In genomic region chr13:38979891-38980627, GRCh38 we compare ENCODE assay signal across 14 cellular contexts. TPM values are rescaled to one million over a fixed set of nuclear protein-coding genes. Genes with fewer than 3 reads are reported as not detected.
DNase-seq lines count a peak whose midpoint lies in the region; ATAC-seq and TF ChIP-seq lines count a peak whose summit lies in the region.
"Had no signal": no experiment of that assay in that cellular context is flagged by ENCODE, and none has a peak within 500 bp of the region (broad histone marks: within the 10 kb centered on the region; RNA-seq: fewer than 3 reads in every experiment).

No MANE protein-coding gene starts in this region.

- ATAC-seq in body of pancreas: peak; percentile 84

- H3K27ac Mint-ChIP-seq in CD14-positive monocyte: no peak overlapping the region
- H3K27ac Mint-ChIP-seq: nephron progenitor cell had no signal

- no peak overlapping the region for H3K27ac ChIP-seq in body of pancreas

- 36 to 60% methylated on average over 8 of the region's 8 CpGs for WGBS in body of pancreas, 2 donors

- H3K4me3 Mint-ChIP-seq in CD14-positive monocyte: no peak overlapping the region
- H3K4me3 Mint-ChIP-seq: nephron progenitor cell had no signal

- peaks cover 0 to 8% (median under 1%) of the 10 kb centered on the region in 3 donors for H3K27me3 Mint-ChIP-seq in CD14-positive monocyte (ENCODE audit: low read depth in 3 of 3)

- peaks cover 8% of the 10 kb centered on the region for H3K4me1 ChIP-seq in body of pancreas

- H3K4me1 Mint-ChIP-seq in CD14-positive monocyte: no peaks in the 10 kb centered on the region

- DNase-seq in NCI-H82 (lab: John Stamatoyannopoulos, UW) (peak; percentile 20), NCI-H82 treated with DMSO at 0.1 percent for 48 hours (lab: John Stamatoyannopoulos, UW; ENCODE audit: unreplicated experiment) (no peak), body of pancreas (peak; percentile 51 to 80 (median 76)), inferior parietal cortex (ENCODE audit: extremely low spot score) (peak; percentile 34), superior temporal gyrus (ENCODE audit: extremely low spot score) (peak; percentile 51), OCI-M2 (lab: John Stamatoyannopoulos, UW; ENCODE audit: unreplicated experiment) (no peak), CD14-positive monocyte (ENCODE audit: low spot score) (no peak), RKO (ENCODE audit: low spot score) (no peak)
- DNase-seq: nephron progenitor cell; stimulated activated CD4-positive, alpha-beta T cell treated with anti-CD3 and anti-CD28 coated beads, Interleukin-4, amount 100 ng/mL, for 4 hours had no signal

- no peaks in the 10 kb centered on the region for H3K9me3 ChIP-seq in body of pancreas

- intact Hi-C loops in body of pancreas (cut with DNase I) (no loop called here), CD14-positive monocyte (cut with micrococcal nuclease) (no loop called here)

- TF ChIP-seq POLR2A in body of pancreas (IDR thresholded peaks at IDR 0.05): no peak

- H3K36me3 Mint-ChIP-seq in CD14-positive monocyte: no peaks in the 10 kb centered on the region

- H3K27me3 ChIP-seq in body of pancreas: no peaks in the 10 kb centered on the region

- H3K4me3 ChIP-seq in body of pancreas: no peak overlapping the region

- TF ChIP-seq CTCF in body of pancreas (IDR thresholded peaks at IDR 0.05): no peak
- no peak for TF ChIP-seq CTCF in CD14-positive monocyte (IDR thresholded peaks at IDR 0.05)

- no peaks in the 10 kb centered on the region for H3K36me3 ChIP-seq in body of pancreas (replicated peaks in 1 of 2; ENCODE audit: insufficient read depth in 1 of 2, low read depth in 2 of 2)

- peaks cover 0 to 13% (median 7%) of the 10 kb centered on the region in 7 donors for H3K9me3 Mint-ChIP-seq in CD14-positive monocyte

RNA-seq across cellular contexts. Expression of gene STOML3, which starts 10.6 kb away (rescaled TPM):
- not detected for total RNA-seq in body of pancreas
- polyA plus RNA-seq in CD14-positive monocyte: not detected
- total RNA-seq: astrocyte, Daoy, RPMI7951 had no signal
- polyA plus RNA-seq: keratinocyte had no signal

RNA-seq across cellular contexts. Expression of gene PROSER1, which starts 57.8 kb away (rescaled TPM):
- total RNA-seq in body of pancreas: 10 to 100 TPM; 39.9 to 41.8 TPM
- 1 to 10 TPM; 4.6 to 9.1 TPM for polyA plus RNA-seq in CD14-positive monocyte

RNA-seq across cellular contexts. Expression of gene NHLRC3, which starts 58.2 kb away (rescaled TPM):
- 10 to 100 TPM; 20.1 to 21.0 TPM for total RNA-seq in body of pancreas
- polyA plus RNA-seq in CD14-positive monocyte: 10 to 100 TPM; 12.8 to 13.0 TPM

Comparison
In these comparisons a context has a peak if more than half of its experiments do, and no peak if none do; other contexts are left out.
1. DNase-seq: peak in NCI-H82 (single experiment), body of pancreas (4 of 4), inferior parietal cortex (single experiment) and superior temporal gyrus (single experiment); none in NCI-H82 treated with DMSO at 0.1 percent for 48 hours (single experiment), OCI-M2 (single experiment), CD14-positive monocyte (single experiment) and RKO (single experiment).